Comparison of ENCODE assay signal across 8 cellular contexts in genomic region chr12:8692573-8692972, GRCh38. TPM values are rescaled to one million over a fixed set of nuclear protein-coding genes. Genes with fewer than 3 reads are reported as not detected.
DNase-seq lines count a peak whose midpoint lies in the region; ATAC-seq and TF ChIP-seq lines count a peak whose summit lies in the region.

No MANE protein-coding gene starts in this region.

- H3K4me3 ChIP-seq in AG10803 (ENCODE audit: low read length) (no peak overlapping the region), astrocyte of the spinal cord (ENCODE audit: low read depth, low read length) (no peak overlapping the region), thoracic aorta (peak overlapping the region; percentile 16)

- DNase-seq in AG10803 (ENCODE audit: low read depth) = peak; percentile 18
- DNase-seq in NCI-H1092 treated with DMSO at 0.1 percent for 48 hours (lab: John Stamatoyannopoulos, UW) = peak; percentile 88
- DNase-seq in astrocyte of the spinal cord (ENCODE audit: low read depth, low spot score) = peak; percentile 76
- peak; percentile 51 for DNase-seq in kidney tubule cell (ENCODE audit: low spot score)
- no peak for DNase-seq in thoracic aorta (ENCODE audit: low spot score)
- DNase-seq in HCEC 1CT = no peak

- no peaks in the 10 kb centered on the region for H3K9me3 ChIP-seq in thoracic aorta

- ATAC-seq in thoracic aorta (ENCODE audit: insufficient number of reproducible peaks, low FRiP score, low read depth) (no peak), HG02938 (IDR thresholded peaks at IDR 0.05; ENCODE audit: unreplicated experiment) (no peak), HG03520 (IDR thresholded peaks at IDR 0.05; ENCODE audit: unreplicated experiment) (no peak)

- no peaks in the 10 kb centered on the region for H3K27me3 ChIP-seq in thoracic aorta (replicated peaks; ENCODE audit: insufficient read depth)

- no peaks in the 10 kb centered on the region for H3K36me3 ChIP-seq in thoracic aorta

- in situ Hi-C loops in astrocyte of the spinal cord (cut with HindIII; ENCODE audit: low sequenced_read_pairs) = no loop called here

- TF ChIP-seq CTCF in AG10803 (conservative IDR thresholded peaks at IDR 0.05; ENCODE audit: low read length) (no peak), astrocyte of the spinal cord (IDR thresholded peaks at IDR 0.05; ENCODE audit: low read depth, low read length) (no peak), thoracic aorta (IDR thresholded peaks at IDR 0.05) (no peak)

- peak overlapping the region; percentile 64 to 69 for H3K27ac ChIP-seq in thoracic aorta

- H3K4me1 ChIP-seq in thoracic aorta (ENCODE audit: control insufficient read depth in 1 of 2, low read depth in 2 of 2) = peaks cover 15 to 44% of the 10 kb centered on the region in 2 donors

RNA-seq across cellular contexts. Expression of gene RIMKLB, which starts 5.2 kb away (rescaled TPM):
- 100 to 1,000 TPM in 1 of 2 donors, 10 to 100 TPM in 1; 87.6 to 159 TPM for total RNA-seq in thoracic aorta

RNA-seq across cellular contexts. Expression of gene MFAP5, which starts 29.9 kb away (rescaled TPM):
- 100 to 1,000 TPM; 158 to 186 TPM for total RNA-seq in thoracic aorta

Comparison
In these comparisons a context has a peak if more than half of its experiments do, and no peak if none do; other contexts are left out.
1. DNase-seq: peak in AG10803 (single experiment), NCI-H1092 treated with DMSO at 0.1 percent for 48 hours (single experiment), astrocyte of the spinal cord (single experiment) and kidney tubule cell (single experiment); none in thoracic aorta (single experiment) and HCEC 1CT (single experiment).